Comparison of ENCODE assay signal across 8 cellular contexts in genomic region chr17:38703742-38704644, GRCh38. TPM values are rescaled to one million over a fixed set of nuclear protein-coding genes. Genes with fewer than 3 reads are reported as not detected.
DNase-seq lines count a peak whose midpoint lies in the region; ATAC-seq lines count a peak whose summit lies in the region.

No MANE protein-coding gene starts in this region.

- DNase-seq in NK-92 treated with Interleukin-12 subunit alpha and Interleukin-12 subunit beta, amount 100 ng/mL, for 24 hours (lab: John Stamatoyannopoulos, UW) = peak; percentile 90
- no peak for DNase-seq in NK-92 (lab: John Stamatoyannopoulos, UW; ENCODE audit: unreplicated experiment)
- peak; percentile 75 to 81 for DNase-seq in NCI-H187 (lab: John Stamatoyannopoulos, UW)
- peak; percentile 79 for DNase-seq in UCSD-AML1 (lab: John Stamatoyannopoulos, UW; ENCODE audit: unreplicated experiment)
- DNase-seq in T47D (ENCODE audit: low read depth in 1 of 2, low spot score in 1 of 2) = peak; percentile 91 to 99
- peak; percentile 57 to 58 (median 57) for DNase-seq in immature natural killer cell
- peak; percentile 48 to 80 for DNase-seq in stimulated activated CD4-positive, alpha-beta T cell treated with anti-CD3 and anti-CD28 coated beads, Interleukin-15, amount 100 ng/mL, for 1 hour (ENCODE audit: low read depth in 1 of 2, low spot score in 1 of 2)

- H3K27me3 Mint-ChIP-seq in immature natural killer cell (ENCODE audit: low read depth in 3 of 3) = peaks cover 9 to 32% (median 16%) of the 10 kb centered on the region in 3 donors

- H3K36me3 Mint-ChIP-seq in immature natural killer cell = peaks cover 4 to 10% (median 7%) of the 10 kb centered on the region in 3 donors

- no peaks in the 10 kb centered on the region for H3K9me3 Mint-ChIP-seq in immature natural killer cell

- H3K27ac Mint-ChIP-seq in immature natural killer cell = peak overlapping the region; percentile 93 to 99 (median 96)

- peak overlapping the region; percentile 94 to 99 (median 97) for H3K4me3 Mint-ChIP-seq in immature natural killer cell

- ATAC-seq in GM21825 (IDR thresholded peaks at IDR 0.05; ENCODE audit: unreplicated experiment) = no peak

- in situ Hi-C loops in T47D (cut with HindIII; ENCODE audit: low pct_unique_long_range_greater_than_20kb, low sequenced_read_pairs) = no loop called here

- peaks cover 52 to 61% of the 10 kb centered on the region in 2 donors for H3K4me1 Mint-ChIP-seq in immature natural killer cell

RNA-seq across cellular contexts. Expression of gene MLLT6, which starts 1.1 kb away (rescaled TPM):
- 10 to 100 TPM in 1 of 3 donors, 1 to 10 TPM in 2; 3.8 to 24.5 (median 7.4) TPM for polyA plus RNA-seq in immature natural killer cell

RNA-seq across cellular contexts. Expression of gene CISD3, which starts 26.1 kb away (rescaled TPM):
- 100 to 1,000 TPM; 143 to 197 (median 160) TPM for polyA plus RNA-seq in immature natural killer cell

RNA-seq across cellular contexts. Expression of gene EPOP, which starts 29.2 kb away (rescaled TPM):
- not detected for polyA plus RNA-seq in immature natural killer cell

RNA-seq across cellular contexts. Expression of gene PCGF2, which starts 44.1 kb away (rescaled TPM):
- not detected for polyA plus RNA-seq in immature natural killer cell

RNA-seq across cellular contexts. Expression of gene PSMB3, which starts 48.5 kb away (rescaled TPM):
- 100 to 1,000 TPM; 509 to 821 (median 662) TPM for polyA plus RNA-seq in immature natural killer cell
